In genomic region chr11:119478711-119479285, GRCh38 we compare ENCODE assay signal across 26 cellular contexts. TPM values are rescaled to one million over a fixed set of nuclear protein-coding genes. Genes with fewer than 3 reads are reported as not detected.
DNase-seq lines count a peak whose midpoint lies in the region; ATAC-seq and TF ChIP-seq lines count a peak whose summit lies in the region.
"Had no signal": no experiment of that assay in that cellular context is flagged by ENCODE, and none has a peak within 500 bp of the region (broad histone marks: within the 10 kb centered on the region; RNA-seq: fewer than 3 reads in every experiment).

No MANE protein-coding gene starts in this region.

- H3K4me2 ChIP-seq in BLaER1 treated with 17β-estradiol and CSF1 and Interleukin-3, amounts not matched to agents 10 nM and 100 nM, result peak overlapping the region in 7 of 11 experiments; percentile 3 to 26 (median 10); a peak in 5 of 22 replicates
- H3K4me2 ChIP-seq: hepatocyte, KMS-11 had no signal

- H4K20me1 ChIP-seq in BLaER1 treated with 17β-estradiol and CSF1 and Interleukin-3, amounts not matched to agents 10 nM and 100 nM, result peaks cover 0 to 24% (median 0%) of the 10 kb centered on the region in 11 experiments; a peak in 6 of 22 replicates

- H3K27me3 ChIP-seq in BLaER1 treated with 17β-estradiol and CSF1 and Interleukin-3, amounts not matched to agents 10 nM and 100 nM, result no peaks in the 10 kb centered on the region
- H3K27me3 ChIP-seq in naive thymus-derived CD4-positive, alpha-beta T cell (ENCODE audit: control insufficient read depth in 2 of 2, insufficient read depth in 2 of 2, low read length in 2 of 2), result no peaks in the 10 kb centered on the region
- no peaks in the 10 kb centered on the region for H3K27me3 ChIP-seq in tibial nerve
- H3K27me3 ChIP-seq: hepatocyte, ovary, right lobe of liver had no signal

- DNase-seq in 8988T, result peak; percentile 14
- DNase-seq in activated CD4-positive, alpha-beta memory T cell treated with anti-CD3 and anti-CD28 coated beads for 36 hours, result peak; percentile 3
- peak; percentile 26 for DNase-seq in mesenteric fat pad (ENCODE audit: low spot score)
- DNase-seq in naive thymus-derived CD4-positive, alpha-beta T cell, result no peak
- DNase-seq in tibial nerve (ENCODE audit: low spot score in 2 of 2), result no peak
- DNase-seq in epidermal melanocyte (ENCODE audit: insufficient read length, low spot score), result no peak
- DNase-seq: activated T-cell treated with anti-CD3 and anti-CD28 coated beads for 4 hours; CD4-positive, CD25-positive, alpha-beta regulatory T cell; effector memory CD4-positive, alpha-beta T cell; midbrain; natural killer cell; NCI-H187; NCI-H226; stimulated activated CD4-positive, alpha-beta T cell treated with anti-CD3 and anti-CD28 coated beads, Interleukin-12 subunit alpha, Interleukin-12 subunit beta, amount 100 ng/mL, for 4 hours; stimulated activated CD4-positive, alpha-beta T cell treated with anti-CD3 and anti-CD28 coated beads, Interleukin-4, amount 100 ng/mL, for 4 hours; stimulated activated naive CD4-positive, alpha-beta T cell treated with Interleukin-2 at 50 U/mL for 16 hours; T-helper 9 cell had no signal

- intact Hi-C loops in activated CD4-positive, alpha-beta memory T cell treated with anti-CD3 and anti-CD28 coated beads for 36 hours (cut with micrococcal nuclease), result loop anchor here (10.0 kb wide), 1 partner anchor 94 kb away; the partner anchor contains the start of gene USP2
- intact Hi-C loops in naive thymus-derived CD4-positive, alpha-beta T cell (cut with micrococcal nuclease), result no loop called here

- WGBS in tibial nerve, 2 donors, result 84 to 87% methylated on average over 4 of the region's 4 CpGs

- CTCF ChIA-PET in activated CD4-positive, alpha-beta memory T cell treated with anti-CD3 and anti-CD28 coated beads for 36 hours (lab: Charles Lee), result interaction anchor here (1.1 kb wide), 1 partner anchor 123 kb away, joined by 6 read pairs; no protein-coding TSS in a partner anchor
- CTCF ChIA-PET in naive thymus-derived CD4-positive, alpha-beta T cell (lab: Charles Lee), result no interaction called here

- H3K36me3 Mint-ChIP-seq in activated CD4-positive, alpha-beta memory T cell treated with anti-CD3 and anti-CD28 coated beads for 36 hours, result no peaks in the 10 kb centered on the region
- no peaks in the 10 kb centered on the region for H3K36me3 Mint-ChIP-seq in naive thymus-derived CD4-positive, alpha-beta T cell
- H3K36me3 Mint-ChIP-seq: brain; CD4-positive, CD25-positive, alpha-beta regulatory T cell; natural killer cell had no signal

- H3K27me3 Mint-ChIP-seq in activated CD4-positive, alpha-beta memory T cell treated with anti-CD3 and anti-CD28 coated beads for 36 hours, result peaks cover 10% of the 10 kb centered on the region
- H3K27me3 Mint-ChIP-seq in naive thymus-derived CD4-positive, alpha-beta T cell, result peaks cover 2 to 37% (median 20%) of the 10 kb centered on the region in 5 donors

- no peak overlapping the region for H3K27ac Mint-ChIP-seq in activated CD4-positive, alpha-beta memory T cell treated with anti-CD3 and anti-CD28 coated beads for 36 hours
- no peak overlapping the region for H3K27ac Mint-ChIP-seq in naive thymus-derived CD4-positive, alpha-beta T cell
- H3K27ac Mint-ChIP-seq: brain; CD4-positive, CD25-positive, alpha-beta regulatory T cell; natural killer cell had no signal

- H3K4me3 Mint-ChIP-seq in activated CD4-positive, alpha-beta memory T cell treated with anti-CD3 and anti-CD28 coated beads for 36 hours, result no peak overlapping the region
- no peak overlapping the region for H3K4me3 Mint-ChIP-seq in naive thymus-derived CD4-positive, alpha-beta T cell
- H3K4me3 Mint-ChIP-seq: brain; CD4-positive, CD25-positive, alpha-beta regulatory T cell; natural killer cell had no signal

- no peaks in the 10 kb centered on the region for H3K36me3 ChIP-seq in BLaER1 treated with 17β-estradiol and CSF1 and Interleukin-3, amounts not matched to agents 10 nM and 100 nM
- H3K36me3 ChIP-seq in naive thymus-derived CD4-positive, alpha-beta T cell (ENCODE audit: control insufficient read depth in 2 of 3, insufficient read depth in 3 of 3, low read length in 3 of 3), result no peaks in the 10 kb centered on the region
- no peaks in the 10 kb centered on the region for H3K36me3 ChIP-seq in tibial nerve
- H3K36me3 ChIP-seq: left lung, ovary, right lobe of liver had no signal

- no peak for TF ChIP-seq CTCF in tibial nerve (IDR thresholded peaks at IDR 0.05)

- no peaks in the 10 kb centered on the region for H3K9me3 Mint-ChIP-seq in activated CD4-positive, alpha-beta memory T cell treated with anti-CD3 and anti-CD28 coated beads for 36 hours
- peaks cover 0 to 4% (median 0%) of the 10 kb centered on the region in 11 donors for H3K9me3 Mint-ChIP-seq in naive thymus-derived CD4-positive, alpha-beta T cell
- H3K9me3 Mint-ChIP-seq: brain, natural killer cell had no signal

- no peak for TF ChIP-seq EP300 in tibial nerve (IDR thresholded peaks at IDR 0.05)

- no peak overlapping the region for H3K9ac ChIP-seq in BLaER1 treated with 17β-estradiol and CSF1 and Interleukin-3, amounts not matched to agents 10 nM and 100 nM
- H3K9ac ChIP-seq: KMS-11 had no signal

- peaks cover 18 to 34% (median 30%) of the 10 kb centered on the region in 10 experiments for H3K4me1 ChIP-seq in BLaER1 treated with 17β-estradiol and CSF1 and Interleukin-3, amounts not matched to agents 10 nM and 100 nM
- no peaks in the 10 kb centered on the region for H3K4me1 ChIP-seq in naive thymus-derived CD4-positive, alpha-beta T cell (ENCODE audit: control insufficient read depth in 2 of 2, insufficient read depth in 2 of 2, low read length in 2 of 2)
- peaks cover 0 to 16% (median 0%) of the 10 kb centered on the region in 4 donors for H3K4me1 ChIP-seq in tibial nerve

- no peak for TF ChIP-seq POLR2A in tibial nerve (IDR thresholded peaks at IDR 0.05)

- POLR2A ChIA-PET in activated CD4-positive, alpha-beta memory T cell treated with anti-CD3 and anti-CD28 coated beads for 36 hours (lab: Charles Lee), result no interaction called here
- POLR2A ChIA-PET in naive thymus-derived CD4-positive, alpha-beta T cell (lab: Charles Lee), result no interaction called here

- no peak for ATAC-seq in naive thymus-derived CD4-positive, alpha-beta T cell
- ATAC-seq: esophagus mucosa, left lung, natural killer cell, right lobe of liver, Right ventricle myocardium inferior had no signal

- H3K4me1 Mint-ChIP-seq in activated CD4-positive, alpha-beta memory T cell treated with anti-CD3 and anti-CD28 coated beads for 36 hours (ENCODE audit: low read depth), result no peaks in the 10 kb centered on the region
- H3K4me1 Mint-ChIP-seq in naive thymus-derived CD4-positive, alpha-beta T cell, result peaks cover 0 to 1% (median 0%) of the 10 kb centered on the region in 7 donors
- H3K4me1 Mint-ChIP-seq: CD4-positive, CD25-positive, alpha-beta regulatory T cell had no signal

- H3K9me3 ChIP-seq in BLaER1 treated with 17β-estradiol and CSF1 and Interleukin-3, amounts not matched to agents 10 nM and 100 nM (replicated peaks in 1 of 11), result no peaks in the 10 kb centered on the region
- H3K9me3 ChIP-seq in naive thymus-derived CD4-positive, alpha-beta T cell (ENCODE audit: control insufficient read depth in 2 of 3, low read length in 3 of 3), result no peaks in the 10 kb centered on the region
- no peaks in the 10 kb centered on the region for H3K9me3 ChIP-seq in tibial nerve
- H3K9me3 ChIP-seq: left lung, ovary, right lobe of liver had no signal

- H3K27ac ChIP-seq in BLaER1 treated with 17β-estradiol and CSF1 and Interleukin-3, amounts not matched to agents 10 nM and 100 nM, result no peak overlapping the region
- H3K27ac ChIP-seq in naive thymus-derived CD4-positive, alpha-beta T cell (ENCODE audit: low read depth, low read length), result no peak overlapping the region
- no peak overlapping the region for H3K27ac ChIP-seq in tibial nerve
- H3K27ac ChIP-seq: hepatocyte, KMS-11, left lung, ovary, right lobe of liver had no signal

- no peak overlapping the region for H3K4me3 ChIP-seq in BLaER1 treated with 17β-estradiol and CSF1 and Interleukin-3, amounts not matched to agents 10 nM and 100 nM
- H3K4me3 ChIP-seq in naive thymus-derived CD4-positive, alpha-beta T cell (ENCODE audit: low read length), result no peak overlapping the region
- no peak overlapping the region for H3K4me3 ChIP-seq in tibial nerve
- H3K4me3 ChIP-seq: hepatocyte, left lung, ovary, right lobe of liver had no signal

RNA-seq across cellular contexts. Expression of gene THY1, which starts 55.8 kb away (rescaled TPM):
- total RNA-seq in activated CD4-positive, alpha-beta memory T cell treated with anti-CD3 and anti-CD28 coated beads for 36 hours, result 1 to 10 TPM; 5.4 to 6.9 TPM
- total RNA-seq in mesenteric fat pad (33.4 TPM), tibial nerve (10 to 100 TPM in 2 of 4 donors, under 1 TPM in 1, not detected in 1; 0.63 to 12.9 (median 11.1) TPM)
- 1 to 10 TPM in 1 of 5 experiments, not detected in 4; 2.2 TPM for total RNA-seq in naive thymus-derived CD4-positive, alpha-beta T cell
- not detected for polyA plus RNA-seq in naive thymus-derived CD4-positive, alpha-beta T cell
- total RNA-seq: CD4-positive, CD25-positive, alpha-beta regulatory T cell; natural killer cell had no signal
- polyA plus RNA-seq: CD4-positive, CD25-positive, alpha-beta regulatory T cell had no signal

Comparison
In these comparisons a context has a peak if more than half of its experiments do, and no peak if none do; other contexts are left out.
1. DNase-seq: peak in 8988T (single experiment), activated CD4-positive, alpha-beta memory T cell treated with anti-CD3 and anti-CD28 coated beads for 36 hours (single experiment) and mesenteric fat pad (single experiment); none in naive thymus-derived CD4-positive, alpha-beta T cell (0 of 9), tibial nerve (0 of 2) and epidermal melanocyte (single experiment).